15 cellular contexts compared by ENCODE assay signal in the genomic region with DNA sequence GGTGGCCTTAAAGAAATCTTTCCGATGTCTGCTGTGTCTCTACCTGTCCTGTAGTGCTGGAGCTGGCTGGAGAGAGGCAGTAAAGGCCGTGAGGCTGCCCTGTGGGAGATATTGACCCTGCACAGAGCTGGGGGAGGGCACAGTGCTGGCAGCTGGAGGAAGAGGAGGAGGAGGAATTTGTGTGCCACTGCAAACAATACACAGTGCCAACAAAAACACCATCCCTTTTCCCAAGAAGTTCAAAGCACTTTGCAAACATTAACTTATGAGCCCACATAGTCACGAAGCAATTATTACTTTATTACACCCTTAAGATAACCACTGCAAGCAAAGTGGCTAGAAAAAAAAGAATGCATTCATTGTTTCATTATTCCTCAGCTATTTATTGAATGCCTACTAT. TPM values are rescaled to one million over a fixed set of nuclear protein-coding genes. Genes with fewer than 3 reads are reported as not detected.
DNase-seq lines count a peak whose midpoint lies in the region; ATAC-seq, FAIRE-seq and TF ChIP-seq lines count a peak whose summit lies in the region.
"Had no signal": no experiment of that assay in that cellular context is flagged by ENCODE, and none has a peak within 500 bp of the region (broad histone marks: within the 10 kb centered on the region; RNA-seq: fewer than 3 reads in every experiment).

No MANE protein-coding gene starts in this region.

- no peak overlapping the region for H3K4me3 ChIP-seq in lower lobe of right lung
- H3K4me3 ChIP-seq in testis: no peak overlapping the region
- H3K4me3 ChIP-seq: BLaER1 treated with 17β-estradiol and CSF1 and Interleukin-3, amounts not matched to agents 10 nM and 100 nM; neural progenitor cell had no signal

- H3K27me3 Mint-ChIP-seq in natural killer cell treated with Interleukin-12 subunit alpha and Interleukin-12 subunit beta and Interleukin-15 and Interleukin-18, amount 100 ng/mL, for 72 hours: no peaks in the 10 kb centered on the region
- H3K27me3 Mint-ChIP-seq in natural killer cell (ENCODE audit: low read depth in 2 of 2): peaks cover 0 to 5% of the 10 kb centered on the region in 2 donors
- no peaks in the 10 kb centered on the region for H3K27me3 Mint-ChIP-seq in activated naive CD8-positive, alpha-beta T cell treated with anti-CD3 and anti-CD28 coated beads for 36 hours

- H3K9me3 Mint-ChIP-seq in natural killer cell treated with Interleukin-12 subunit alpha and Interleukin-12 subunit beta and Interleukin-15 and Interleukin-18, amount 100 ng/mL, for 72 hours: peaks cover 4% of the 10 kb centered on the region
- H3K9me3 Mint-ChIP-seq in natural killer cell: no peaks in the 10 kb centered on the region
- H3K9me3 Mint-ChIP-seq in activated naive CD8-positive, alpha-beta T cell treated with anti-CD3 and anti-CD28 coated beads for 36 hours: peaks cover 3% of the 10 kb centered on the region
- H3K9me3 Mint-ChIP-seq: neural progenitor cell had no signal

- DNase-seq in natural killer cell treated with Interleukin-12 subunit alpha and Interleukin-12 subunit beta and Interleukin-15 and Interleukin-18, amount 100 ng/mL, for 72 hours (ENCODE audit: low spot score): no peak
- DNase-seq in natural killer cell (no peak), lower lobe of right lung (no peak), NCI-H82 (lab: John Stamatoyannopoulos, UW) (no peak), NOMO-1 treated with DMSO at 0.1 percent for 48 hours (lab: John Stamatoyannopoulos, UW; ENCODE audit: unreplicated experiment) (no peak), testis (no peak), GM12891 (ENCODE audit: insufficient read length, low spot score) (no peak)
- no peak for DNase-seq in activated naive CD8-positive, alpha-beta T cell treated with anti-CD3 and anti-CD28 coated beads for 36 hours
- DNase-seq: activated T-cell treated with anti-CD3 and anti-CD28 coated beads for 4 hours; NCI-H2081 treated with DMSO at 0.1 percent for 48 hours; stimulated activated CD4-positive, alpha-beta T cell treated with anti-CD3 and anti-CD28 coated beads, Interleukin-15, amount 100 ng/mL, for 24 hours had no signal

- H3K4me3 Mint-ChIP-seq in natural killer cell treated with Interleukin-12 subunit alpha and Interleukin-12 subunit beta and Interleukin-15 and Interleukin-18, amount 100 ng/mL, for 72 hours: no peak overlapping the region
- H3K4me3 Mint-ChIP-seq in natural killer cell: no peak overlapping the region
- H3K4me3 Mint-ChIP-seq in activated naive CD8-positive, alpha-beta T cell treated with anti-CD3 and anti-CD28 coated beads for 36 hours: no peak overlapping the region
- H3K4me3 Mint-ChIP-seq: neural progenitor cell had no signal

- H3K9me3 ChIP-seq in lower lobe of right lung: no peaks in the 10 kb centered on the region
- no peaks in the 10 kb centered on the region for H3K9me3 ChIP-seq in testis
- H3K9me3 ChIP-seq: BLaER1 treated with 17β-estradiol and CSF1 and Interleukin-3, amounts not matched to agents 10 nM and 100 nM had no signal

- no peak for TF ChIP-seq CTCF in natural killer cell (IDR thresholded peaks at IDR 0.05)
- TF ChIP-seq CTCF in lower lobe of right lung (IDR thresholded peaks at IDR 0.05): no peak
- no peak for TF ChIP-seq CTCF in testis (IDR thresholded peaks at IDR 0.05)

- 37 to 51% methylated on average over 3 of the region's 3 CpGs for WGBS in testis, 2 donors

- H3K27me3 ChIP-seq in lower lobe of right lung (ENCODE audit: low read depth): no peaks in the 10 kb centered on the region
- no peaks in the 10 kb centered on the region for H3K27me3 ChIP-seq in testis
- H3K27me3 ChIP-seq: BLaER1 treated with 17β-estradiol and CSF1 and Interleukin-3, amounts not matched to agents 10 nM and 100 nM; neural progenitor cell had no signal

- H3K36me3 Mint-ChIP-seq in natural killer cell treated with Interleukin-12 subunit alpha and Interleukin-12 subunit beta and Interleukin-15 and Interleukin-18, amount 100 ng/mL, for 72 hours: peaks cover 7% of the 10 kb centered on the region
- no peaks in the 10 kb centered on the region for H3K36me3 Mint-ChIP-seq in natural killer cell
- H3K36me3 Mint-ChIP-seq in activated naive CD8-positive, alpha-beta T cell treated with anti-CD3 and anti-CD28 coated beads for 36 hours: peaks cover 9% of the 10 kb centered on the region
- H3K36me3 Mint-ChIP-seq: neural progenitor cell had no signal

- intact Hi-C loops in natural killer cell (cut with micrococcal nuclease): no loop called here
- intact Hi-C loops in lower lobe of right lung (cut with DNase I): no loop called here
- intact Hi-C loops in testis (cut with DNase I; ENCODE audit: low total_unique reads): no loop called here

- no peak for FAIRE-seq in GM12891 (lab: Jason Lieb, UNC)
- FAIRE-seq: TTC549 had no signal

- no peak overlapping the region for H3K27ac ChIP-seq in lower lobe of right lung
- H3K27ac ChIP-seq in testis: no peak overlapping the region
- H3K27ac ChIP-seq: BLaER1 treated with 17β-estradiol and CSF1 and Interleukin-3, amounts not matched to agents 10 nM and 100 nM; KMS-11; neural progenitor cell had no signal

- H3K4me1 Mint-ChIP-seq in natural killer cell treated with Interleukin-12 subunit alpha and Interleukin-12 subunit beta and Interleukin-15 and Interleukin-18, amount 100 ng/mL, for 72 hours (ENCODE audit: low read depth in 2 of 2): peaks cover 61 to 63% of the 10 kb centered on the region in 2 donors
- peaks cover 0 to 16% of the 10 kb centered on the region in 2 donors for H3K4me1 Mint-ChIP-seq in natural killer cell
- H3K4me1 Mint-ChIP-seq in activated naive CD8-positive, alpha-beta T cell treated with anti-CD3 and anti-CD28 coated beads for 36 hours: peaks cover 81% of the 10 kb centered on the region

- H3K4me1 ChIP-seq in lower lobe of right lung (no peaks in the 10 kb centered on the region), testis (no peaks in the 10 kb centered on the region)

- H3K27ac Mint-ChIP-seq in natural killer cell treated with Interleukin-12 subunit alpha and Interleukin-12 subunit beta and Interleukin-15 and Interleukin-18, amount 100 ng/mL, for 72 hours: peak overlapping the region; percentile 10 to 79
- H3K27ac Mint-ChIP-seq in natural killer cell: no peak overlapping the region
- H3K27ac Mint-ChIP-seq in activated naive CD8-positive, alpha-beta T cell treated with anti-CD3 and anti-CD28 coated beads for 36 hours: peak overlapping the region; percentile 60
- H3K27ac Mint-ChIP-seq: neural progenitor cell had no signal

- ATAC-seq in natural killer cell treated with Interleukin-12 subunit alpha and Interleukin-12 subunit beta and Interleukin-15 and Interleukin-18, amount 100 ng/mL, for 72 hours: no peak
- no peak for ATAC-seq in natural killer cell
- ATAC-seq in lower lobe of right lung: peak; percentile 45 to 49

- TF ChIP-seq POLR2A in testis (IDR thresholded peaks at IDR 0.05) (no peak), GM12891 (IDR thresholded peaks at IDR 0.05; ENCODE audit: low read depth, low read length) (no peak)

- no peaks in the 10 kb centered on the region for H3K36me3 ChIP-seq in lower lobe of right lung
- H3K36me3 ChIP-seq in testis (ENCODE audit: low read depth, missing control alignments): no peaks in the 10 kb centered on the region
- H3K36me3 ChIP-seq: BLaER1 treated with 17β-estradiol and CSF1 and Interleukin-3, amounts not matched to agents 10 nM and 100 nM; neural progenitor cell had no signal

TF ChIP-seq in GM12891, 5 proteins besides CTCF, POLR2A, EP300 and RAD21:
- no peak for TF ChIP-seq PAX5 (IDR thresholded peaks at IDR 0.05; ENCODE audit: insufficient read depth, low read length, severe bottlenecking)
- TF ChIP-seq POU2F2 (IDR thresholded peaks at IDR 0.05; ENCODE audit: low read depth, low read length): no peak
- TF ChIP-seq SPI1 (IDR thresholded peaks at IDR 0.05; ENCODE audit: low read depth, low read length): no peak
- TF ChIP-seq TAF1 (IDR thresholded peaks at IDR 0.05; ENCODE audit: low read depth, low read length): no peak
- no peak for TF ChIP-seq POLR2AphosphoS5 (IDR thresholded peaks at IDR 0.05; ENCODE audit: low read depth, low read length)
TF ChIP-seq in GM12891: peak in this region for 0.

RNA-seq across cellular contexts. Expression of a gene that starts 45.0 kb away (rescaled TPM):
- total RNA-seq in natural killer cell treated with Interleukin-12 subunit alpha and Interleukin-12 subunit beta and Interleukin-15 and Interleukin-18, amount 100 ng/mL, for 72 hours: 1,000 to 10,000 TPM in 1 of 2 donors, 100 to 1,000 TPM in 1; 755 to 1,319 TPM
- total RNA-seq in natural killer cell (100 to 1,000 TPM; 276 to 363 (median 357) TPM), lower lobe of right lung (40.5 TPM), testis (1 to 10 TPM; 8.5 to 9.1 TPM)
- 100 to 1,000 TPM; 302 to 304 TPM for total RNA-seq in activated naive CD8-positive, alpha-beta T cell treated with anti-CD3 and anti-CD28 coated beads for 36 hours
- 3.9 TPM for polyA plus RNA-seq in testis (ENCODE audit: insufficient read depth, low read depth, low replicate concordance)
- 70.8 TPM for polyA plus RNA-seq in GM12891 (2012; ENCODE audit: low read depth, missing spikeins)

Comparison
In these comparisons a context has a peak if more than half of its experiments do, and no peak if none do; other contexts are left out.
1. H3K27ac Mint-ChIP-seq: peak in natural killer cell treated with Interleukin-12 subunit alpha and Interleukin-12 subunit beta and Interleukin-15 and Interleukin-18, amount 100 ng/mL, for 72 hours (2 of 2) and activated naive CD8-positive, alpha-beta T cell treated with anti-CD3 and anti-CD28 coated beads for 36 hours (single experiment); none in natural killer cell (0 of 2).
2. ATAC-seq: peak in lower lobe of right lung (2 of 2); none in natural killer cell treated with Interleukin-12 subunit alpha and Interleukin-12 subunit beta and Interleukin-15 and Interleukin-18, amount 100 ng/mL, for 72 hours (0 of 2) and natural killer cell (0 of 3).